In genomic region chr10:15739437-15739970, GRCh38 we compare ENCODE assay signal across 1 cellular context.
TF ChIP-seq lines count a peak whose summit lies in the region.

No MANE protein-coding gene starts in this region.

TF ChIP-seq in H1, 55 proteins besides CTCF, POLR2A, EP300 and RAD21:
- no peak for TF ChIP-seq SP4 (IDR thresholded peaks at IDR 0.05; ENCODE audit: low read length)
TF ChIP-seq in H1: peak in this region for 0.
